Comparison of ENCODE assay signal across 17 cellular contexts in genomic region chr1:21239181-21239580, GRCh38. TPM values are rescaled to one million over a fixed set of nuclear protein-coding genes. Genes with fewer than 3 reads are reported as not detected.
A peak's percentile ranks its signal among the peaks of the same experiment; 100 is the strongest.
DNase-seq lines count a peak whose midpoint lies in the region; ATAC-seq and TF ChIP-seq lines count a peak whose summit lies in the region.
"Had no signal": no experiment of that assay in that cellular context is flagged by ENCODE, and none has a peak within 500 bp of the region (broad histone marks: within the 10 kb centered on the region; RNA-seq: fewer than 3 reads in every experiment).

No MANE protein-coding gene starts in this region.

- H3K4me2 ChIP-seq in skeletal muscle satellite cell (ENCODE audit: low read length) (peak overlapping the region; percentile 14), PC-9 (no peak overlapping the region)

- peak overlapping the region; percentile 33 for H3K27ac Mint-ChIP-seq in activated CD4-positive, alpha-beta T cell treated with anti-CD3 and anti-CD28 coated beads for 36 hours
- peak overlapping the region; percentile 83 for H3K27ac Mint-ChIP-seq in chondrocyte (ENCODE audit: unreplicated experiment)
- H3K27ac Mint-ChIP-seq: stimulated activated memory B cell treated with anti-CD40 and anti-IgM and Interleukin-4, amounts not matched to agents 10 μg/mL and 1 μg/mL and 100 μg/mL, for 72 hours had no signal

- no peaks in the 10 kb centered on the region for H3F3A ChIP-seq in PC-9 (ENCODE audit: insufficient read depth, low read depth)

- TF ChIP-seq CTCF in chondrocyte (IDR thresholded peaks at IDR 0.05): no peak
- TF ChIP-seq CTCF in PC-9 (conservative IDR thresholded peaks at IDR 0.05): no peak

- no peaks in the 10 kb centered on the region for H3K27me3 Mint-ChIP-seq in activated CD4-positive, alpha-beta T cell treated with anti-CD3 and anti-CD28 coated beads for 36 hours
- no peaks in the 10 kb centered on the region for H3K27me3 Mint-ChIP-seq in chondrocyte (ENCODE audit: low read depth)
- H3K27me3 Mint-ChIP-seq: CD4-positive, CD25-positive, alpha-beta regulatory T cell; effector memory CD8-positive, alpha-beta T cell; stimulated activated memory B cell treated with anti-CD40 and anti-IgM and Interleukin-4, amounts not matched to agents 10 μg/mL and 1 μg/mL and 100 μg/mL, for 72 hours had no signal

- no TSS peak for BruUV-seq in PC-9 (replicated peaks; lab: Mats Ljungman, UMichigan)

- no peaks in the 10 kb centered on the region for H3K9me2 ChIP-seq in PC-9 (ENCODE audit: insufficient read depth)

- H2AFZ ChIP-seq in PC-9: no peak overlapping the region

- H3K4me1 ChIP-seq in skeletal muscle satellite cell (ENCODE audit: control insufficient read depth, insufficient read depth, low read length) (peaks cover 27% of the 10 kb centered on the region), PC-9 (replicated peaks; ENCODE audit: insufficient read depth) (peaks cover 15% of the 10 kb centered on the region)
- H3K4me1 ChIP-seq: right lobe of liver, vagina had no signal

- CTCF ChIA-PET in activated CD4-positive, alpha-beta T cell treated with anti-CD3 and anti-CD28 coated beads for 36 hours (lab: Charles Lee): no interaction called here
- CTCF ChIA-PET in PC-9 (lab: Charles Lee): no interaction called here

- no peaks in the 10 kb centered on the region for H3K27me3 ChIP-seq in skeletal muscle satellite cell (ENCODE audit: control insufficient read depth, insufficient read depth, low read length)
- H3K27me3 ChIP-seq in PC-9 (ENCODE audit: insufficient read depth, low read depth): no peaks in the 10 kb centered on the region
- H3K27me3 ChIP-seq: right lobe of liver, vagina had no signal

- intact Hi-C loops in activated CD4-positive, alpha-beta T cell treated with anti-CD3 and anti-CD28 coated beads for 36 hours (cut with DNase I, micrococcal nuclease): no loop called here
- intact Hi-C loops in PC-9 (cut with micrococcal nuclease; ENCODE audit: unreplicated experiment): loop anchor here (10.0 kb wide), 1 partner anchor 1406 kb away; the partner anchor contains the start of gene C1QC

- no peaks in the 10 kb centered on the region for H3K79me2 ChIP-seq in PC-9 (ENCODE audit: low read depth)

- ATAC-seq in activated CD4-positive, alpha-beta T cell treated with anti-CD3 and anti-CD28 coated beads for 36 hours: no peak
- ATAC-seq: effector memory CD8-positive, alpha-beta T cell; right lobe of liver; stimulated activated memory B cell treated with anti-CD40 and anti-IgM and Interleukin-4, amounts not matched to agents 10 μg/mL and 1 μg/mL and 100 μg/mL, for 72 hours had no signal

- H4K20me1 ChIP-seq in PC-9 (ENCODE audit: insufficient read depth): no peaks in the 10 kb centered on the region

- no peak overlapping the region for H3K4me3 Mint-ChIP-seq in activated CD4-positive, alpha-beta T cell treated with anti-CD3 and anti-CD28 coated beads for 36 hours
- H3K4me3 Mint-ChIP-seq in chondrocyte (ENCODE audit: unreplicated experiment): no peak overlapping the region
- H3K4me3 Mint-ChIP-seq: CD4-positive, CD25-positive, alpha-beta regulatory T cell; effector memory CD8-positive, alpha-beta T cell; stimulated activated memory B cell treated with anti-CD40 and anti-IgM and Interleukin-4, amounts not matched to agents 10 μg/mL and 1 μg/mL and 100 μg/mL, for 72 hours had no signal

- H3K9me3 ChIP-seq in skeletal muscle satellite cell (replicated peaks; ENCODE audit: low read length) (no peaks in the 10 kb centered on the region), PC-9 (ENCODE audit: insufficient read depth, low read depth) (no peaks in the 10 kb centered on the region)
- H3K9me3 ChIP-seq: right lobe of liver, vagina had no signal

- H3K9me3 Mint-ChIP-seq in activated CD4-positive, alpha-beta T cell treated with anti-CD3 and anti-CD28 coated beads for 36 hours (ENCODE audit: low read depth): no peaks in the 10 kb centered on the region
- no peaks in the 10 kb centered on the region for H3K9me3 Mint-ChIP-seq in chondrocyte (ENCODE audit: low read depth)
- H3K9me3 Mint-ChIP-seq: CD4-positive, CD25-positive, alpha-beta regulatory T cell; effector memory CD8-positive, alpha-beta T cell; stimulated activated memory B cell treated with anti-CD40 and anti-IgM and Interleukin-4, amounts not matched to agents 10 μg/mL and 1 μg/mL and 100 μg/mL, for 72 hours had no signal

- POLR2A ChIA-PET in activated CD4-positive, alpha-beta T cell treated with anti-CD3 and anti-CD28 coated beads for 36 hours (lab: Charles Lee): no interaction called here
- POLR2A ChIA-PET in PC-9 (lab: Charles Lee; ENCODE audit: unreplicated experiment): no interaction called here

- H3K4me3 ChIP-seq in skeletal muscle satellite cell (ENCODE audit: low read length) (no peak overlapping the region), PC-9 (no peak overlapping the region)
- H3K4me3 ChIP-seq: right lobe of liver, vagina had no signal

- H3K9ac ChIP-seq in skeletal muscle satellite cell (ENCODE audit: low read depth, low read length): no peak overlapping the region

- peaks cover 4% of the 10 kb centered on the region for H3K4me1 Mint-ChIP-seq in activated CD4-positive, alpha-beta T cell treated with anti-CD3 and anti-CD28 coated beads for 36 hours
- H3K4me1 Mint-ChIP-seq in chondrocyte (ENCODE audit: low read depth): peaks cover 37% of the 10 kb centered on the region
- H3K4me1 Mint-ChIP-seq: CD4-positive, CD25-positive, alpha-beta regulatory T cell; stimulated activated memory B cell treated with anti-CD40 and anti-IgM and Interleukin-4, amounts not matched to agents 10 μg/mL and 1 μg/mL and 100 μg/mL, for 72 hours had no signal

- H3K36me3 ChIP-seq in skeletal muscle satellite cell (ENCODE audit: insufficient read depth, low read length) (peaks cover 47% of the 10 kb centered on the region), PC-9 (ENCODE audit: low read depth) (no peaks in the 10 kb centered on the region)

- H3K36me3 Mint-ChIP-seq in activated CD4-positive, alpha-beta T cell treated with anti-CD3 and anti-CD28 coated beads for 36 hours (ENCODE audit: low read depth): peaks cover 65% of the 10 kb centered on the region
- H3K36me3 Mint-ChIP-seq in chondrocyte (ENCODE audit: low read depth): peaks cover 29% of the 10 kb centered on the region

- DNase-seq in activated CD4-positive, alpha-beta T cell treated with anti-CD3 and anti-CD28 coated beads for 36 hours: no peak
- DNase-seq in activated CD4-positive, alpha-beta T cell treated with anti-CD3 and anti-CD28 coated beads for 4 hours: no peak
- DNase-seq in RPMI7951 (ENCODE audit: low read depth) (peak; percentile 97), chondrocyte (ENCODE audit: low spot score) (no peak), PC-9 (no peak), COLO668 (lab: John Stamatoyannopoulos, UW; ENCODE audit: unreplicated experiment) (no peak), DMS153 (lab: John Stamatoyannopoulos, UW) (no peak)
- DNase-seq: activated CD4-positive, CD25-positive, alpha-beta regulatory T cell treated with anti-CD3 and anti-CD28 coated beads, Interleukin-2, amount 50 U/mL, for 72 hours; CD4-positive, CD25-positive, alpha-beta regulatory T cell; effector memory CD8-positive, alpha-beta T cell; GOT3; NCI-H146; right lobe of liver; T-helper 1 cell had no signal

- H3K27ac ChIP-seq in PC-9: no peak overlapping the region
- H3K27ac ChIP-seq: right lobe of liver, vagina had no signal

RNA-seq across cellular contexts. Expression of gene ECE1, which starts 51.1 kb away (rescaled TPM):
- total RNA-seq in activated CD4-positive, alpha-beta T cell treated with anti-CD3 and anti-CD28 coated beads for 36 hours: 100 to 1,000 TPM; 130 to 162 TPM
- total RNA-seq in RPMI7951 (2014; rRNA removed; shearing (Covaris generic)): 112 and 131 TPM in 2 replicates
- total RNA-seq in chondrocyte: 83.7 to 99.2 TPM (median 98.5 TPM) in 3 replicates
- total RNA-seq in skeletal muscle satellite cell (2012; rRNA removed): 40.4 and 63.6 TPM in 2 replicates
- 80.8 and 82.1 TPM in 2 replicates for total RNA-seq in PC-9 (2021)
